In the genomic region with DNA sequence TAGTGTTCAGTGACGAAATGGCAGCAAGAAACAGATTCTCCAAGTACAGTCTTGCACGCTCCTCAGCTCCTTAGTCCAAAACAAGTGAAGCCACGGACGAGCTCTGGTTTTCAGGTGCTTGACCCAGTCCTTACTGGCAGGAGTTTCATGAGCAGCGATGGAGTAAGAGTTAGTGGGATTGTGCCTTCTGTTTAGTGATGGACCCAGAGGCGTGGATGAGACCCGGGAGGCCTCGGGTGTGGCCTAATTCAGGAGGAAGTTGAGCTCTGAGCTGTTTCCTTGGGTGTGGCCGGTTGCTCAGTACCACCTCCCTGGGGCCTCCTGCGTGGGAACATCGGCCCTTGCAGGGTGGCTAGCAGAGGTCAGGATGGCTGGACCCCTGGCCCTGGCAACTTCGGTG, we compare ENCODE assay signal across 8 cellular contexts. TPM values are rescaled to one million over a fixed set of nuclear protein-coding genes. Genes with fewer than 3 reads are reported as not detected.
DNase-seq lines count a peak whose midpoint lies in the region; ATAC-seq and TF ChIP-seq lines count a peak whose summit lies in the region.

No MANE protein-coding gene starts in this region.

- DNase-seq in OCI-M1 (lab: John Stamatoyannopoulos, UW): peak; percentile 53
- DNase-seq in central memory CD4-positive, alpha-beta T cell: peak; percentile 33
- DNase-seq in spleen: peak; percentile 81
- DNase-seq in adrenal gland: no peak
- DNase-seq in cerebellum (ENCODE audit: low spot score): no peak
- no peak for DNase-seq in NCI-H446 treated with DMSO at 0.1 percent for 48 hours (lab: John Stamatoyannopoulos, UW)

- intact Hi-C loops in spleen (cut with DNase I; ENCODE audit: low total_unique reads) (no loop called here), adrenal gland (cut with DNase I) (no loop called here)

- H3K27ac ChIP-seq in spleen (peak overlapping the region in 5 of 8 donors; percentile 1 to 62 (median 29)), adrenal gland (no peak overlapping the region)

- peak; percentile 35 for ATAC-seq in GM18858 (IDR thresholded peaks at IDR 0.05; ENCODE audit: unreplicated experiment)
- ATAC-seq in HG02759 (IDR thresholded peaks at IDR 0.05; ENCODE audit: unreplicated experiment): peak; percentile 86

- 36 to 47% (median 39%) methylated on average over 12 of the region's 12 CpGs for WGBS in spleen, 5 donors
- WGBS in adrenal gland, 4 donors: 67 to 79% (median 71%) methylated on average over 5 to 12 of the region's 12 CpGs

- H3K4me1 ChIP-seq in spleen (peaks cover 0 to 16% (median 5%) of the 10 kb centered on the region in 6 donors), adrenal gland (replicated peaks in 1 of 2) (no peaks in the 10 kb centered on the region)

- no peak for TF ChIP-seq POLR2A in spleen (IDR thresholded peaks at IDR 0.05)
- TF ChIP-seq POLR2A in adrenal gland (IDR thresholded peaks at IDR 0.05): no peak

- no peak for TF ChIP-seq CTCF in spleen (IDR thresholded peaks at IDR 0.05 in 8 of 11, conservative IDR thresholded peaks at IDR 0.05 in 3 of 11)
- no peak for TF ChIP-seq CTCF in adrenal gland (IDR thresholded peaks at IDR 0.05)

- H3K36me3 ChIP-seq in spleen (no peaks in the 10 kb centered on the region), adrenal gland (replicated peaks in 1 of 2) (no peaks in the 10 kb centered on the region)

- H3K4me3 ChIP-seq in spleen (peak overlapping the region in 5 of 8 donors; percentile 11 to 60 (median 25)), adrenal gland (peak overlapping the region in 1 of 4 donors; percentile 11)

- H3K27me3 ChIP-seq in spleen (replicated peaks in 1 of 7): no peaks in the 10 kb centered on the region
- no peaks in the 10 kb centered on the region for H3K27me3 ChIP-seq in adrenal gland

- no peaks in the 10 kb centered on the region for H3K9me3 ChIP-seq in spleen
- no peaks in the 10 kb centered on the region for H3K9me3 ChIP-seq in adrenal gland (replicated peaks in 1 of 3)

RNA-seq across cellular contexts. Expression of a gene that starts 52.0 kb away (rescaled TPM):
- total RNA-seq in spleen: 1 to 10 TPM; 2.3 to 8.3 (median 6.2) TPM
- polyA plus RNA-seq in spleen: 1 to 10 TPM in 2 of 3 donors, under 1 TPM in 1; 0.61 to 1.4 (median 1.1) TPM
- 10 to 100 TPM; 17.3 to 62.1 (median 20.9) TPM for total RNA-seq in adrenal gland
- polyA plus RNA-seq in adrenal gland: 10 to 100 TPM; 16.0 to 31.2 (median 18.8) TPM
- total RNA-seq in cerebellum: 340 TPM

Comparison
In these comparisons a context has a peak if more than half of its experiments do, and no peak if none do; other contexts are left out.
1. DNase-seq: peak in OCI-M1 (single experiment), central memory CD4-positive, alpha-beta T cell (single experiment) and spleen (single experiment); none in adrenal gland (0 of 7), cerebellum (single experiment) and NCI-H446 treated with DMSO at 0.1 percent for 48 hours (single experiment).
2. H3K27ac ChIP-seq: peak in spleen (5 of 8); none in adrenal gland (0 of 5).